In genomic region chr22:27255580-27255979, GRCh38 we compare ENCODE assay signal across 27 cellular contexts.
"Had no signal": no experiment of that assay in that cellular context is flagged by ENCODE, and none has a peak within 500 bp of the region (broad histone marks: within the 10 kb centered on the region; RNA-seq: fewer than 3 reads in every experiment).

No MANE protein-coding gene starts in this region.

- H3K9ac ChIP-seq: neural progenitor cell, parathyroid adenoma had no signal

- H3K27me3 Mint-ChIP-seq: stimulated activated naive CD8-positive, alpha-beta T cell treated with anti-CD3 and anti-CD28 coated beads, Interleukin-15, Interleukin-2, amounts not matched to agents 100 ng/mL and 50 ng/mL, for 24 hours had no signal

- H3K27ac Mint-ChIP-seq: natural killer cell treated with Interleukin-12 subunit alpha and Interleukin-12 subunit beta and Interleukin-15 and Interleukin-18, amount 100 ng/mL, for 72 hours; neural progenitor cell; progenitor cell of endocrine pancreas; stimulated activated effector memory CD8-positive, alpha-beta T cell treated with anti-CD3 and anti-CD28 coated beads, Interleukin-12 subunit alpha, Interleukin-12 subunit beta, amount 100 ng/mL, for 72 hours; stimulated activated naive B cell treated with anti-CD40 and anti-IgM and Interleukin-4, amounts not matched to agents 10 μg/mL and 1 μg/mL and 100 μg/mL, for 72 hours; stimulated activated naive CD8-positive, alpha-beta T cell treated with anti-CD3 and anti-CD28 coated beads, Interleukin-15, Interleukin-2, amounts not matched to agents 100 ng/mL and 50 ng/mL, for 24 hours had no signal

- H3K4me3 ChIP-seq: neural progenitor cell, ovary, psoas muscle, right lobe of liver, sigmoid colon, stomach, thoracic aorta, thyroid gland, tibial nerve, upper lobe of left lung, vagina had no signal

- ATAC-seq: natural killer cell treated with Interleukin-12 subunit alpha and Interleukin-12 subunit beta and Interleukin-15 and Interleukin-18, amount 100 ng/mL, for 72 hours; psoas muscle; right cardiac atrium; right lobe of liver; stimulated activated effector memory CD8-positive, alpha-beta T cell treated with anti-CD3 and anti-CD28 coated beads, Interleukin-12 subunit alpha, Interleukin-12 subunit beta, amount 100 ng/mL, for 72 hours; stimulated activated naive B cell treated with anti-CD40 and anti-IgM and Interleukin-4, amounts not matched to agents 10 μg/mL and 1 μg/mL and 100 μg/mL, for 72 hours had no signal

- FAIRE-seq: small intestine had no signal

- H3K36me3 Mint-ChIP-seq: stimulated activated effector memory CD8-positive, alpha-beta T cell treated with anti-CD3 and anti-CD28 coated beads, Interleukin-12 subunit alpha, Interleukin-12 subunit beta, amount 100 ng/mL, for 72 hours had no signal

- DNase-seq: occipital lobe; ovary; posterior cingulate gyrus; psoas muscle; right cardiac atrium; right lobe of liver; sigmoid colon; small intestine; stimulated activated CD4-positive, alpha-beta T cell treated with anti-CD3 and anti-CD28 coated beads, Interleukin-15, amount 100 ng/mL, for 24 hours; stimulated activated CD4-positive, alpha-beta T cell treated with anti-CD3 and anti-CD28 coated beads, Interleukin-2, amount 100 ng/mL, for 24 hours; stimulated activated CD4-positive, alpha-beta T cell treated with anti-CD3 and anti-CD28 coated beads, Interleukin-2, amount 100 ng/mL, for 48 hours; stimulated activated CD4-positive, alpha-beta T cell treated with anti-CD3 and anti-CD28 coated beads, Interleukin-4, amount 100 ng/mL, for 24 hours; stimulated activated naive B cell treated with anti-CD40 and anti-IgM and Interleukin-4, amounts not matched to agents 10 μg/mL and 1 μg/mL and 100 μg/mL, for 72 hours; stimulated activated naive CD4-positive, alpha-beta T cell treated with Interleukin-2 at 50 U/mL for 16 hours; stomach; thyroid gland; trophoblast cell; upper lobe of left lung had no signal

- H3K27me3 ChIP-seq: neural progenitor cell, ovary, right lobe of liver, sigmoid colon, thyroid gland, tibial nerve, upper lobe of left lung, vagina had no signal

- H3K4me2 ChIP-seq: neural progenitor cell had no signal

- H3K36me3 ChIP-seq: neural progenitor cell, ovary, right lobe of liver, sigmoid colon, stomach, thoracic aorta, thyroid gland, tibial nerve, upper lobe of left lung, vagina had no signal

- H3K4me1 ChIP-seq: parathyroid adenoma, psoas muscle, right lobe of liver, sigmoid colon, stomach, thyroid gland, tibial nerve, vagina had no signal

- H3K4me3 Mint-ChIP-seq: natural killer cell treated with Interleukin-12 subunit alpha and Interleukin-12 subunit beta and Interleukin-15 and Interleukin-18, amount 100 ng/mL, for 72 hours; neural progenitor cell; stimulated activated effector memory CD8-positive, alpha-beta T cell treated with anti-CD3 and anti-CD28 coated beads, Interleukin-12 subunit alpha, Interleukin-12 subunit beta, amount 100 ng/mL, for 72 hours; stimulated activated naive B cell treated with anti-CD40 and anti-IgM and Interleukin-4, amounts not matched to agents 10 μg/mL and 1 μg/mL and 100 μg/mL, for 72 hours; stimulated activated naive CD8-positive, alpha-beta T cell treated with anti-CD3 and anti-CD28 coated beads, Interleukin-15, Interleukin-2, amounts not matched to agents 100 ng/mL and 50 ng/mL, for 24 hours had no signal

- H3K4me1 Mint-ChIP-seq: stimulated activated naive B cell treated with anti-CD40 and anti-IgM and Interleukin-4, amounts not matched to agents 10 μg/mL and 1 μg/mL and 100 μg/mL, for 72 hours had no signal

- H3K27ac ChIP-seq: neural progenitor cell, ovary, parathyroid adenoma, psoas muscle, right lobe of liver, sigmoid colon, stomach, thoracic aorta, thyroid gland, tibial nerve, upper lobe of left lung, vagina had no signal

- H3K9me3 ChIP-seq: ovary, right lobe of liver, thyroid gland had no signal
